19 cellular contexts compared by ENCODE assay signal in the genomic region with DNA sequence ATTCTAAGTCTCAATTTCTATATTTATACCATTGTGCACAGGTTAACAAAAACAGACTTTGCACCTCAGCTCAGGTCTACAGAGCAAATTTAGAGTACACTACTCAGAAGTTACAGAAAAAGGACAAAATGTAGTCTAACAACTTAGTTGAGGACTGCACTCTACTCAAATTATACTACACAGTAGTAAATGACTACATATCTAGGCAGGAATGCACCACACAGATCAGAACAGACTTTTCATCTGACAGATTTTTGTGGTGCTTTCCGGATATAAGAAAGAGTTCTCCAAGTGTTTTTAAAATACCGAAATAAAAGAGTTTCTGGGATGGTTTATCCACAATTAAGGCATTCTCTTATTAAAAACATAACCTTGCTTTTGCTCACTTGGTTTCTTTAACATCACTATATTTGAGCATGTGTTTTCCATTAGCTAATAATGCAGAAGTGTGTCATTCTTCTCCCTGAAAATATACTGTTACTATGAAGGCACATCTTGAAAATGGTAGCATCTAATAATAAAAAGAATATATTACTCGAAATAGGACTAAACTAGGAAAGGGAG.
DNase-seq lines count a peak whose midpoint lies in the region; ATAC-seq and TF ChIP-seq lines count a peak whose summit lies in the region.
"Had no signal": no experiment of that assay in that cellular context is flagged by ENCODE, and none has a peak within 500 bp of the region (broad histone marks: within the 10 kb centered on the region; RNA-seq: fewer than 3 reads in every experiment).

No MANE protein-coding gene starts in this region.

- H3F3A ChIP-seq in GM23248 (ENCODE audit: insufficient read depth) = no peaks in the 10 kb centered on the region

- H3K36me3 ChIP-seq in GM23248 (ENCODE audit: low read depth) (no peaks in the 10 kb centered on the region), breast epithelium (no peaks in the 10 kb centered on the region)
- H3K36me3 ChIP-seq: BLaER1 treated with 17β-estradiol and CSF1 and Interleukin-3, amounts not matched to agents 10 nM and 100 nM had no signal

- peak; percentile 46 for DNase-seq in GM23248
- peak; percentile 18 for DNase-seq in choroid plexus epithelial cell (ENCODE audit: low read depth)
- no peak for DNase-seq in left lobe of liver (ENCODE audit: low spot score)
- no peak for DNase-seq in type B pancreatic cell (ENCODE audit: extremely low spot score, unreplicated experiment)
- DNase-seq in breast epithelium (ENCODE audit: low spot score in 2 of 2) = no peak
- DNase-seq in posterior cingulate gyrus = no peak
- DNase-seq in middle frontal gyrus (ENCODE audit: extremely low spot score, low spot score) = no peak
- DNase-seq: Caco-2; CD4-positive, alpha-beta memory T cell; Karpas-422; NCI-H1694; NCI-H2081; NCI-H2171; NCI-H345; NCI-H524; NCI-H774; SIG-M5 had no signal

- H3K9me3 Mint-ChIP-seq in type B pancreatic cell = no peaks in the 10 kb centered on the region

- peaks cover 41% of the 10 kb centered on the region for H3K4me1 Mint-ChIP-seq in type B pancreatic cell (ENCODE audit: unreplicated experiment)
- H3K4me1 Mint-ChIP-seq: CD4-positive, alpha-beta memory T cell had no signal

- intact Hi-C loops in breast epithelium (cut with DNase I; ENCODE audit: low total_unique reads) = no loop called here
- intact Hi-C loops in posterior cingulate gyrus (cut with DNase I) = no loop called here

- no peak overlapping the region for H2AFZ ChIP-seq in GM23248

- ATAC-seq in left lobe of liver = peak; percentile 44
- ATAC-seq: Panc1 had no signal

- WGBS in GM23248 (ENCODE audit: low coverage in 1 of 2, low lambda C conversion rate in 2 of 2, missing lambda C conversion rate in 2 of 2), 2 experiments = 12 to 13% methylated on average over 3 of the region's 3 CpGs

- in situ Hi-C loops in GM23248 (cut with MboI) = no loop called here

- no peaks in the 10 kb centered on the region for H3K9me2 ChIP-seq in GM23248 (ENCODE audit: insufficient read depth)

- no peak overlapping the region for H3K4me3 Mint-ChIP-seq in type B pancreatic cell
- H3K4me3 Mint-ChIP-seq: CD4-positive, alpha-beta memory T cell had no signal

- no peak for TF ChIP-seq CTCF in choroid plexus epithelial cell (conservative IDR thresholded peaks at IDR 0.05; ENCODE audit: low read depth, low read length)
- no peak for TF ChIP-seq CTCF in type B pancreatic cell (conservative IDR thresholded peaks at IDR 0.05)
- TF ChIP-seq CTCF in breast epithelium (IDR thresholded peaks at IDR 0.05) = no peak

- no peak overlapping the region for H3K9ac ChIP-seq in GM23248
- H3K9ac ChIP-seq: BLaER1 treated with 17β-estradiol and CSF1 and Interleukin-3, amounts not matched to agents 10 nM and 100 nM had no signal

- no peaks in the 10 kb centered on the region for H3K9me3 ChIP-seq in GM23248 (ENCODE audit: low read depth)
- no peaks in the 10 kb centered on the region for H3K9me3 ChIP-seq in breast epithelium
- H3K9me3 ChIP-seq: BLaER1 treated with 17β-estradiol and CSF1 and Interleukin-3, amounts not matched to agents 10 nM and 100 nM; Caco-2 had no signal

- TF ChIP-seq POLR2A in breast epithelium (IDR thresholded peaks at IDR 0.05) = no peak

- no peak overlapping the region; the same call in 1 of the 2 replicates for H3K4me3 ChIP-seq in GM23248
- no peak overlapping the region for H3K4me3 ChIP-seq in choroid plexus epithelial cell (ENCODE audit: low read depth, low read length)
- H3K4me3 ChIP-seq in breast epithelium = no peak overlapping the region
- H3K4me3 ChIP-seq: BLaER1 treated with 17β-estradiol and CSF1 and Interleukin-3, amounts not matched to agents 10 nM and 100 nM had no signal

- H3K27me3 Mint-ChIP-seq in type B pancreatic cell = no peaks in the 10 kb centered on the region

- H3K79me2 ChIP-seq in GM23248 (ENCODE audit: insufficient read depth) = peaks cover 99% of the 10 kb centered on the region

- no peaks in the 10 kb centered on the region for H3K36me3 Mint-ChIP-seq in type B pancreatic cell
- H3K36me3 Mint-ChIP-seq: CD4-positive, alpha-beta memory T cell had no signal

- no peak overlapping the region for H3K4me2 ChIP-seq in GM23248 (ENCODE audit: unreplicated experiment)
- H3K4me2 ChIP-seq: BLaER1 treated with 17β-estradiol and CSF1 and Interleukin-3, amounts not matched to agents 10 nM and 100 nM had no signal

- H3K27ac ChIP-seq in GM23248 = peak overlapping the region; percentile 13; the same call in 1 of the 2 replicates
- no peak overlapping the region for H3K27ac ChIP-seq in breast epithelium
- H3K27ac ChIP-seq: BLaER1 treated with 17β-estradiol and CSF1 and Interleukin-3, amounts not matched to agents 10 nM and 100 nM had no signal

- peak overlapping the region; percentile 21 for H3K27ac Mint-ChIP-seq in type B pancreatic cell
- H3K27ac Mint-ChIP-seq: CD4-positive, alpha-beta memory T cell had no signal

- H3K27me3 ChIP-seq in GM23248 (replicated peaks; ENCODE audit: insufficient read depth) (no peaks in the 10 kb centered on the region), breast epithelium (no peaks in the 10 kb centered on the region)
- H3K27me3 ChIP-seq: BLaER1 treated with 17β-estradiol and CSF1 and Interleukin-3, amounts not matched to agents 10 nM and 100 nM had no signal

- H3K4me1 ChIP-seq in GM23248 (ENCODE audit: insufficient read depth) = peaks cover 22% of the 10 kb centered on the region
- no peaks in the 10 kb centered on the region for H3K4me1 ChIP-seq in breast epithelium
- H3K4me1 ChIP-seq: BLaER1 treated with 17β-estradiol and CSF1 and Interleukin-3, amounts not matched to agents 10 nM and 100 nM had no signal

- no peaks in the 10 kb centered on the region for H4K20me1 ChIP-seq in GM23248 (ENCODE audit: insufficient read depth)
- H4K20me1 ChIP-seq: BLaER1 treated with 17β-estradiol and CSF1 and Interleukin-3, amounts not matched to agents 10 nM and 100 nM had no signal

Comparison
In these comparisons a context has a peak if more than half of its experiments do, and no peak if none do; other contexts are left out.
1. DNase-seq: peak in GM23248 (single experiment) and choroid plexus epithelial cell (single experiment); none in left lobe of liver (single experiment), type B pancreatic cell (single experiment), breast epithelium (0 of 2), posterior cingulate gyrus (0 of 10) and middle frontal gyrus (single experiment).